ENCODE assay signal across 19 cellular contexts in genomic region chr14:62062645-62063044, GRCh38.
"Had no signal": no experiment of that assay in that cellular context is flagged by ENCODE, and none has a peak within 500 bp of the region (broad histone marks: within the 10 kb centered on the region; RNA-seq: fewer than 3 reads in every experiment).

No MANE protein-coding gene starts in this region.

- H3K27ac ChIP-seq: dorsolateral prefrontal cortex, heart left ventricle, neutrophil, right atrium auricular region, sigmoid colon, skin epidermis had no signal

- H3K9me3 ChIP-seq: heart left ventricle, neutrophil, right atrium auricular region, sigmoid colon had no signal

- H3K4me3 Mint-ChIP-seq: naive thymus-derived CD8-positive, alpha-beta T cell; type B pancreatic cell had no signal

- DNase-seq: cortex of kidney; dorsolateral prefrontal cortex; effector CD8-positive, alpha-beta T cell; foreskin melanocyte; heart left ventricle; left colon; left ventricle myocardium superior; mesendoderm; naive thymus-derived CD8-positive, alpha-beta T cell; posterior cingulate gyrus; sigmoid colon; stimulated activated CD4-positive, alpha-beta T cell treated with anti-CD3 and anti-CD28 coated beads, Interleukin-2, amount 100 ng/mL, for 24 hours; stimulated activated CD4-positive, alpha-beta T cell treated with anti-CD3 and anti-CD28 coated beads, Interleukin-4, amount 100 ng/mL, for 4 hours; stimulated activated naive CD4-positive, alpha-beta T cell had no signal

- H3K27ac Mint-ChIP-seq: naive thymus-derived CD8-positive, alpha-beta T cell; type B pancreatic cell had no signal

- ATAC-seq: heart left ventricle; left colon; left ventricle myocardium superior; naive thymus-derived CD8-positive, alpha-beta T cell had no signal

- H3K9me3 Mint-ChIP-seq: naive thymus-derived CD8-positive, alpha-beta T cell; type B pancreatic cell had no signal

- H3K4me3 ChIP-seq: dorsolateral prefrontal cortex, heart left ventricle, lung, right atrium auricular region, sigmoid colon, skin epidermis had no signal

- H3K27me3 ChIP-seq: dorsolateral prefrontal cortex, neutrophil, right atrium auricular region, sigmoid colon had no signal

- H3K36me3 ChIP-seq: heart left ventricle, neutrophil, right atrium auricular region, sigmoid colon had no signal

- H3K27me3 Mint-ChIP-seq: type B pancreatic cell had no signal

- H3K36me3 Mint-ChIP-seq: naive thymus-derived CD8-positive, alpha-beta T cell; type B pancreatic cell had no signal

- H3K4me1 ChIP-seq: heart left ventricle, right atrium auricular region, sigmoid colon had no signal
